Comparison of ENCODE assay signal across 3 cellular contexts in genomic region chr4:8255698-8256441, GRCh38.
TF ChIP-seq lines count a peak whose summit lies in the region.

No MANE protein-coding gene starts in this region.

TF ChIP-seq in IMR-90, 13 proteins besides CTCF, POLR2A, EP300 and RAD21:
- no peak for TF ChIP-seq RFX5 (IDR thresholded peaks at IDR 0.05; ENCODE audit: low read depth, low read length)
- no peak for TF ChIP-seq SMC3 (IDR thresholded peaks at IDR 0.05; ENCODE audit: low read depth, low read length)
- 0 out of 2 replicates have a peak, but pooled peaks have one; percentile 15 for TF ChIP-seq MAZ (IDR thresholded peaks at IDR 0.05; ENCODE audit: borderline replicate concordance, low read depth, low read length)
- no peak for TF ChIP-seq MXI1 (IDR thresholded peaks at IDR 0.05; ENCODE audit: borderline replicate concordance, low read depth, low read length)

TF ChIP-seq in GM12878, 131 proteins besides CTCF, POLR2A, EP300 and RAD21:
- TF ChIP-seq CUX1 (IDR thresholded peaks at IDR 0.05; ENCODE audit: insufficient replicate concordance, low read depth, low read length) (no peak), PKNOX1 (IDR thresholded peaks at IDR 0.05) (no peak), KLF5 (IDR thresholded peaks at IDR 0.05; ENCODE audit: partially characterized antibody) (no peak), ZNF24 (IDR thresholded peaks at IDR 0.05) (no peak), SPI1 (IDR thresholded peaks at IDR 0.05; ENCODE audit: borderline replicate concordance, insufficient read depth, low read depth, low read length) (no peak), ATF7 (IDR thresholded peaks at IDR 0.05; ENCODE audit: low read depth) (no peak), RBBP5 (conservative IDR thresholded peaks at IDR 0.05) (no peak), SRF (IDR thresholded peaks at IDR 0.05; ENCODE audit: low read depth in 2 of 2, low read length in 2 of 2) (no peak), KAT2A (conservative IDR thresholded peaks at IDR 0.05; ENCODE audit: control insufficient read depth, low read depth, low read length) (no peak), HCFC1 (IDR thresholded peaks at IDR 0.05; ENCODE audit: low read length) (no peak), NR2C2 (IDR thresholded peaks at IDR 0.05; ENCODE audit: borderline replicate concordance, control insufficient read depth, insufficient read length, low read depth) (no peak)
- TF ChIP-seq, protein P1, sequence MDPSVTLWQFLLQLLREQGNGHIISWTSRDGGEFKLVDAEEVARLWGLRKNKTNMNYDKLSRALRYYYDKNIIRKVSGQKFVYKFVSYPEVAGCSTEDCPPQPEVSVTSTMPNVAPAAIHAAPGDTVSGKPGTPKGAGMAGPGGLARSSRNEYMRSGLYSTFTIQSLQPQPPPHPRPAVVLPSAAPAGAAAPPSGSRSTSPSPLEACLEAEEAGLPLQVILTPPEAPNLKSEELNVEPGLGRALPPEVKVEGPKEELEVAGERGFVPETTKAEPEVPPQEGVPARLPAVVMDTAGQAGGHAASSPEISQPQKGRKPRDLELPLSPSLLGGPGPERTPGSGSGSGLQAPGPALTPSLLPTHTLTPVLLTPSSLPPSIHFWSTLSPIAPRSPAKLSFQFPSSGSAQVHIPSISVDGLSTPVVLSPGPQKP (IDR thresholded peaks at IDR 0.05; ENCODE audit: low read depth, low read length): no peak
- TF ChIP-seq, protein P2, sequence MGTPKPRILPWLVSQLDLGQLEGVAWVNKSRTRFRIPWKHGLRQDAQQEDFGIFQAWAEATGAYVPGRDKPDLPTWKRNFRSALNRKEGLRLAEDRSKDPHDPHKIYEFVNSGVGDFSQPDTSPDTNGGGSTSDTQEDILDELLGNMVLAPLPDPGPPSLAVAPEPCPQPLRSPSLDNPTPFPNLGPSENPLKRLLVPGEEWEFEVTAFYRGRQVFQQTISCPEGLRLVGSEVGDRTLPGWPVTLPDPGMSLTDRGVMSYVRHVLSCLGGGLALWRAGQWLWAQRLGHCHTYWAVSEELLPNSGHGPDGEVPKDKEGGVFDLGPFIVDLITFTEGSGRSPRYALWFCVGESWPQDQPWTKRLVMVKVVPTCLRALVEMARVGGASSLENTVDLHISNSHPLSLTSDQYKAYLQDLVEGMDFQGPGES (IDR thresholded peaks at IDR 0.05): no peak
TF ChIP-seq in GM12878: peak in this region for 0.

TF ChIP-seq in HepG2, 621 proteins besides CTCF, POLR2A, EP300 and RAD21:
- TF ChIP-seq ZNF329 (CRISPR knock-in tag; IDR thresholded peaks at IDR 0.05; ENCODE audit: low read depth) (peak; percentile 96), ZBTB14 (CRISPR knock-in tag; IDR thresholded peaks at IDR 0.05) (no peak), AFF4 (CRISPR knock-in tag; IDR thresholded peaks at IDR 0.05) (no peak), THAP7 (CRISPR knock-in tag; IDR thresholded peaks at IDR 0.05) (no peak), ARNT (IDR thresholded peaks at IDR 0.05) (no peak), ZNF513 (CRISPR knock-in tag; conservative IDR thresholded peaks at IDR 0.05) (no peak), CREB1 (IDR thresholded peaks at IDR 0.05) (no peak), CREB1 (CRISPR knock-in tag; IDR thresholded peaks at IDR 0.05) (no peak)
